ENCODE assay signal across 10 cellular contexts in the genomic region with DNA sequence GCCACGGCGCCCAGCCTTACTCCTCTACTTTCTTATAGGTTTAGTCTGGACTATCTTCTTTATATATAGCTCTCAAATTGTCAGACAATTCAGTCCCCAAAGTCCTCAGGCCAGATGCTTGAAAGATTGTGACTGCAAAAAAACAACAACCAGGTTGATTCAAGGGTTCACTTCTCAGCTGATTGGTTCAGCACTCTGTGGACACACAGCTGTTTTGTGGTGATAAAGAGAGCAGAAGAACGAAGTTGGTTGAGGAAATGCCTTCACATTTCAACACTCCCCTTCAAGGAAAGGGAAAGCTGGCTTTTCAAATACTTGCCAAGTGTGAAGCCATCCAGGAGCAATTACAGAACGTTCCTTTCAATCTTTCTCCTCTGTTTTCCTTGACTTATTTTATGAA.
DNase-seq lines count a peak whose midpoint lies in the region; FAIRE-seq and TF ChIP-seq lines count a peak whose summit lies in the region.
"Had no signal": no experiment of that assay in that cellular context is flagged by ENCODE, and none has a peak within 500 bp of the region (broad histone marks: within the 10 kb centered on the region; RNA-seq: fewer than 3 reads in every experiment).

No MANE protein-coding gene starts in this region.

- H3K14ac ChIP-seq in H1 (ENCODE audit: insufficient read length): no peak overlapping the region

- no peak for TF ChIP-seq POLR2A in NB4 (IDR thresholded peaks at IDR 0.05; ENCODE audit: extremely low read depth, insufficient read length)
- no peak for TF ChIP-seq POLR2A in H1 (IDR thresholded peaks at IDR 0.05; ENCODE audit: control extremely low read depth in 1 of 2, low read depth in 2 of 2, low read length in 2 of 2)

- H3K9me3 ChIP-seq in H1 (ENCODE audit: insufficient read depth in 2 of 2, low read depth in 1 of 2, low read length in 1 of 2): no peaks in the 10 kb centered on the region

- H4K20me1 ChIP-seq in H1 (replicated peaks in 1 of 2; ENCODE audit: control insufficient read depth in 1 of 2, insufficient read depth in 2 of 2, low read length in 2 of 2): no peaks in the 10 kb centered on the region

- no peak overlapping the region for H3K4me3 ChIP-seq in NB4 (ENCODE audit: low read depth, low read length)
- H3K4me3 ChIP-seq in H1 (ENCODE audit: extremely low read depth in 1 of 4, insufficient read depth in 2 of 4, low read depth in 3 of 4, low read length in 4 of 4): no peak overlapping the region

- TF ChIP-seq CTCF in NB4 (IDR thresholded peaks at IDR 0.05; ENCODE audit: low read depth, low read length): no peak
- no peak for TF ChIP-seq CTCF in H1 (IDR thresholded peaks at IDR 0.05; ENCODE audit: control extremely low read depth in 1 of 3, insufficient read depth in 1 of 3, low read depth in 1 of 3, low read length in 3 of 3)
- no peak for TF ChIP-seq CTCF in mesothelial cell of epicardium (IDR thresholded peaks at IDR 0.05; ENCODE audit: unreplicated experiment)

- POLR2A ChIA-PET in H1 (lab: Charles Lee; ENCODE audit: partially characterized antibody): no interaction called here

- no peak overlapping the region for H3K23ac ChIP-seq in H1 (ENCODE audit: insufficient read length)

- H3K27me3 ChIP-seq in H1 (replicated peaks in 1 of 4; ENCODE audit: control insufficient read depth in 3 of 4, extremely low read depth in 1 of 4, insufficient read depth in 3 of 4, low read length in 3 of 4): no peaks in the 10 kb centered on the region

- H3K4me3 Mint-ChIP-seq in mesothelial cell of epicardium: no peak overlapping the region

- no peak overlapping the region for H3K4ac ChIP-seq in H1 (replicated peaks; ENCODE audit: insufficient read length, low read depth, low read length)

- H3K4me1 ChIP-seq in H1 (replicated peaks in 1 of 4; ENCODE audit: control insufficient read depth in 3 of 4, insufficient read depth in 4 of 4, low read length in 3 of 4): peaks cover 0 to 6% (median 3%) of the 10 kb centered on the region in 4 experiments; a peak in 4 of 7 replicates

- no peak overlapping the region for H3K18ac ChIP-seq in H1 (ENCODE audit: extremely low read depth, low read length)

- peak overlapping the region; percentile 51; the same call in 1 of the 2 replicates for H2BK12ac ChIP-seq in H1 (ENCODE audit: low read depth, low read length)

- no peak overlapping the region for H2BK20ac ChIP-seq in H1 (ENCODE audit: low read length)

- H3K9me3 Mint-ChIP-seq in mesothelial cell of epicardium: no peaks in the 10 kb centered on the region

- H2BK15ac ChIP-seq in H1 (ENCODE audit: low read length): no peak overlapping the region

- no peak for TF ChIP-seq RAD21 in H1 (IDR thresholded peaks at IDR 0.05 in 1 of 2, conservative IDR thresholded peaks at IDR 0.05 in 1 of 2; ENCODE audit: low read depth in 2 of 2, low read length in 2 of 2)

- no peak overlapping the region for H3K27ac ChIP-seq in H1 (ENCODE audit: low read depth, low read length)

- 90% methylated on average over 4 of the region's 4 CpGs; no CpG with 5 or more reads in 1 of the 2 experiments for WGBS in H1 (ENCODE audit: extremely low coverage in 1 of 2, insufficient coverage in 1 of 2, insufficient read length in 1 of 2, insufficient replicate concordance in 2 of 2, low coverage in 1 of 2, low lambda C conversion rate in 2 of 2, missing lambda C conversion rate in 1 of 2), 2 experiments

- TF ChIP-seq EP300 in H1 (IDR thresholded peaks at IDR 0.05; ENCODE audit: borderline replicate concordance in 1 of 2, low read depth in 2 of 2, low read length in 2 of 2): no peak

- H3K36me3 Mint-ChIP-seq in mesothelial cell of epicardium: no peaks in the 10 kb centered on the region

- no peak overlapping the region for H2BK5ac ChIP-seq in H1 (ENCODE audit: low read depth, low read length)

- CTCF ChIA-PET in H1 (lab: Charles Lee; ENCODE audit: partially characterized antibody): interaction anchor here (0.7 to 1.4 kb wide), 5 partner anchors 11 to 156 kb away, joined by 3 to 5 read pairs (median 4); no protein-coding TSS in a partner anchor

- FAIRE-seq in H1 (lab: Jason Lieb, UNC): no peak

- H3K4me2 ChIP-seq in H1 (ENCODE audit: insufficient read depth in 1 of 2, low read depth in 2 of 2, low read length in 2 of 2): no peak overlapping the region

- H3K4me1 Mint-ChIP-seq in mesothelial cell of epicardium: peaks cover 55% of the 10 kb centered on the region

- no peak overlapping the region for H2AFZ ChIP-seq in H1 (ENCODE audit: low read length)

- no peaks in the 10 kb centered on the region for H3K79me2 ChIP-seq in H1 (ENCODE audit: control insufficient read depth in 1 of 2, insufficient read depth in 2 of 2, low read length in 2 of 2)

- no peaks in the 10 kb centered on the region for H3K27me3 Mint-ChIP-seq in mesothelial cell of epicardium (ENCODE audit: low read depth)

- no peak overlapping the region for H2AK5ac ChIP-seq in H1 (ENCODE audit: low read depth, low read length)

- H3K36me3 ChIP-seq in H1 (ENCODE audit: control insufficient read depth in 2 of 4, insufficient read depth in 4 of 4, low read length in 3 of 4): no peaks in the 10 kb centered on the region

- H4K91ac ChIP-seq in H1 (replicated peaks; ENCODE audit: insufficient read length, low read length): no peak overlapping the region

- H3K56ac ChIP-seq in H1 (replicated peaks; ENCODE audit: insufficient read length, low read depth, low read length): no peak overlapping the region

- H3K27ac Mint-ChIP-seq in mesothelial cell of epicardium: peak overlapping the region; percentile 66

- H3K9ac ChIP-seq in H1 (replicated peaks in 1 of 4; ENCODE audit: extremely low read depth in 1 of 4, low read depth in 3 of 4, low read length in 3 of 4): no peak overlapping the region

- DNase-seq in AML-193 (lab: John Stamatoyannopoulos, UW): peak; percentile 32
- peak; percentile 3 for DNase-seq in NB4 (ENCODE audit: low read depth)
- no peak for DNase-seq in H1 (ENCODE audit: low read depth in 1 of 2, low spot score in 2 of 2)
- DNase-seq in mesothelial cell of epicardium (ENCODE audit: low spot score in 2 of 2, unreplicated experiment in 2 of 2): no peak
- no peak for DNase-seq in HPDE6-E6E7 (ENCODE audit: extremely low spot score)
- DNase-seq in activated CD8-positive, alpha-beta memory T cell treated with anti-CD3 and anti-CD28 coated beads, Interleukin-2, amount 50 U/mL, for 4 hours: no peak
- DNase-seq in putamen (ENCODE audit: low spot score): no peak
- no peak for DNase-seq in NCI-H2171 (lab: John Stamatoyannopoulos, UW)
- DNase-seq: NCI-H1436; stimulated activated CD4-positive, alpha-beta T cell treated with anti-CD3 and anti-CD28 coated beads, Interleukin-4, amount 100 ng/mL, for 24 hours had no signal

- no peak overlapping the region for H2BK120ac ChIP-seq in H1 (replicated peaks; ENCODE audit: low read depth, low read length)

- H3K23me2 ChIP-seq in H1 (ENCODE audit: low read depth, low read length): no peaks in the 10 kb centered on the region

- no peak overlapping the region for H4K8ac ChIP-seq in H1 (ENCODE audit: extremely low read depth, insufficient read depth, low read length)

- peak overlapping the region; percentile 29 for H4K5ac ChIP-seq in H1 (ENCODE audit: insufficient read length, low read depth, low read length)

- H3K79me1 ChIP-seq in H1 (ENCODE audit: low read depth, low read length): no peaks in the 10 kb centered on the region

TF ChIP-seq in H1, 55 proteins besides CTCF, POLR2A, EP300 and RAD21:
- TF ChIP-seq CREB1 (IDR thresholded peaks at IDR 0.05) (no peak), KDM5A (IDR thresholded peaks at IDR 0.05; ENCODE audit: low read length) (no peak), TCF12 (IDR thresholded peaks at IDR 0.05; ENCODE audit: low read depth, low read length) (no peak), SRF (IDR thresholded peaks at IDR 0.05; ENCODE audit: low read depth, low read length) (no peak), SAP30 (IDR thresholded peaks at IDR 0.05; ENCODE audit: insufficient read depth, insufficient replicate concordance, low read length) (no peak), SUZ12 (IDR thresholded peaks at IDR 0.05; ENCODE audit: low read length) (no peak), TAF1 (IDR thresholded peaks at IDR 0.05; ENCODE audit: low read depth, low read length) (no peak)
TF ChIP-seq in H1: peak in this region for 0.

Comparison
In these comparisons a context has a peak if more than half of its experiments do, and no peak if none do; other contexts are left out.
1. DNase-seq: peak in AML-193 (2 of 2) and NB4 (single experiment); none in H1 (0 of 2), mesothelial cell of epicardium (0 of 2), HPDE6-E6E7 (single experiment), activated CD8-positive, alpha-beta memory T cell treated with anti-CD3 and anti-CD28 coated beads, Interleukin-2, amount 50 U/mL, for 4 hours (single experiment), putamen (single experiment) and NCI-H2171 (single experiment).